Comparison of ENCODE assay signal across 8 cellular contexts in the genomic region with DNA sequence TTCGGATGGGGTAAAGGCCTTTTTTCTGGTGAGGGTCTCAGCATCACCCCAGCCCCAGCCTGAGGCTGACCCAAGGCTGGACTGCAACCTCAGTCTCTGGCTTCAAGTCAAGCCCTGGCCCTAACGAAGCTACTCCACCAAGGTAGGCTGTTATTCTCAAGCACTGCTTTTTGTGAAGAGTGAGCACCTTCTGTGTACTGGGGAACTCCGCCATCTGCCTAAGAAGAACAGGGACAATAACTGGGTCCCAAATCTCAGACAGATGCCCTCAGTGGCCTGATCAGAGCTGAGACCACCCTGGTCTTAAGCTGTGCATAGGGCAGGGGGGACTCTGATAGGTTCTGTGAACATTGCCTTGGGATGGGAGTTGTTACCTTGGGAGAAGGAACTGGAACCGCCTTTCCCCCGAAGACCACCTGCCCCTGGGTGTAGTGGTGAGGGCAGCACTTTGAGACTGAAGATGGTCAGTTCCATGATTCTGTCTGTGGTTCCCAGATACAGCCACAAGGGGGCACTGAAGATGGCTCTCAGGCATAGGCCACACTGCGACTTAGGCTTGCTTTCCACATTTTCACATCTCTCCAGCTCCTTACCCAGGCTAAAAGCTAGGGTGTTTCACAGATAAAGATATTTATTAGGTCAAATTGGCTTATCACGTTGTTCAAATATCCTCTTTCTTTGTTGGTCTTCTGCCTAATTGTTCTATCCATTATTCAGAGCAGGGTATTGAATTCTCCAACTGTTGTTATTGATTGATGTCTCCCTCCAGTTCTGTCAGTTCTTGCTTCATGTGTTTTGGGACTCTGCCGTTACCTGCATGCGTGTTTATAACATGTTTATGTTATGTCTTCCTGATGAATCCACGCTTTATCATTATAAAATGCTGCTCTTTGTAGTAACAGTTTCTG. TPM values are rescaled to one million over a fixed set of nuclear protein-coding genes. Genes with fewer than 3 reads are reported as not detected.
DNase-seq lines count a peak whose midpoint lies in the region; ATAC-seq lines count a peak whose summit lies in the region.

No MANE protein-coding gene starts in this region.

- ATAC-seq in HG03103 (IDR thresholded peaks at IDR 0.05; ENCODE audit: low read depth, unreplicated experiment) (peak; percentile 54), memory B cell (ENCODE audit: low read depth) (peak; percentile 87)

- no peaks in the 10 kb centered on the region for H3K9me3 Mint-ChIP-seq in activated CD4-positive, alpha-beta memory T cell treated with anti-CD3 and anti-CD28 coated beads, Interleukin-2, amount 10 ng/mL, durations not matched to agents 7 days and 5 days
- no peaks in the 10 kb centered on the region for H3K9me3 Mint-ChIP-seq in memory B cell

- no peaks in the 10 kb centered on the region for H3K36me3 Mint-ChIP-seq in activated CD4-positive, alpha-beta memory T cell treated with anti-CD3 and anti-CD28 coated beads, Interleukin-2, amount 10 ng/mL, durations not matched to agents 7 days and 5 days (ENCODE audit: low read depth)
- peaks cover 8% of the 10 kb centered on the region for H3K36me3 Mint-ChIP-seq in memory B cell

- peak; percentile 4 for DNase-seq in NCI-H2171 treated with DMSO at 0.1 percent for 48 hours (lab: John Stamatoyannopoulos, UW)
- no peak for DNase-seq in NCI-H2171 (lab: John Stamatoyannopoulos, UW)
- DNase-seq in NCI-H82 (lab: John Stamatoyannopoulos, UW): peak; percentile 73
- DNase-seq in activated CD4-positive, alpha-beta memory T cell treated with anti-CD3 and anti-CD28 coated beads, Interleukin-2, amount 10 ng/mL, durations not matched to agents 7 days and 5 days: peak; percentile 76
- peak; percentile 61 for DNase-seq in effector CD4-positive, alpha-beta T cell
- peak; percentile 76 to 77 for DNase-seq in memory B cell (ENCODE audit: low spot score in 2 of 2)
- DNase-seq in stimulated activated CD8-positive, alpha-beta memory T cell treated with anti-CD3 and anti-CD28 coated beads, Interleukin-15, amount 100 ng/mL, for 48 hours (ENCODE audit: low read depth in 2 of 2): peak; percentile 39 to 41

- H3K27me3 Mint-ChIP-seq in activated CD4-positive, alpha-beta memory T cell treated with anti-CD3 and anti-CD28 coated beads, Interleukin-2, amount 10 ng/mL, durations not matched to agents 7 days and 5 days: peaks cover 2% of the 10 kb centered on the region
- no peaks in the 10 kb centered on the region for H3K27me3 Mint-ChIP-seq in memory B cell

- no peak overlapping the region for H3K27ac Mint-ChIP-seq in activated CD4-positive, alpha-beta memory T cell treated with anti-CD3 and anti-CD28 coated beads, Interleukin-2, amount 10 ng/mL, durations not matched to agents 7 days and 5 days
- peak overlapping the region; percentile 16 for H3K27ac Mint-ChIP-seq in memory B cell

- POLR2A ChIA-PET in activated CD4-positive, alpha-beta memory T cell treated with anti-CD3 and anti-CD28 coated beads, Interleukin-2, amount 10 ng/mL, durations not matched to agents 7 days and 5 days (lab: Charles Lee): interaction anchor here (0.8 to 1.3 kb wide), 4 partner anchors 11 to 64 kb away, joined by 3 to 4 read pairs (median 4); partner anchors contain the start of gene UVRAG

- H3K4me1 Mint-ChIP-seq in activated CD4-positive, alpha-beta memory T cell treated with anti-CD3 and anti-CD28 coated beads, Interleukin-2, amount 10 ng/mL, durations not matched to agents 7 days and 5 days: peaks cover 20% of the 10 kb centered on the region
- peaks cover 10% of the 10 kb centered on the region for H3K4me1 Mint-ChIP-seq in memory B cell

- no peak overlapping the region for H3K4me3 Mint-ChIP-seq in activated CD4-positive, alpha-beta memory T cell treated with anti-CD3 and anti-CD28 coated beads, Interleukin-2, amount 10 ng/mL, durations not matched to agents 7 days and 5 days
- H3K4me3 Mint-ChIP-seq in memory B cell: no peak overlapping the region

- CTCF ChIA-PET in activated CD4-positive, alpha-beta memory T cell treated with anti-CD3 and anti-CD28 coated beads, Interleukin-2, amount 10 ng/mL, durations not matched to agents 7 days and 5 days (lab: Charles Lee): interaction anchor here (0.8 to 4.9 kb wide), 17 partner anchors 9 to 349 kb away, joined by 3 to 101 read pairs (median 5); partner anchors contain the start of gene UVRAG

RNA-seq across cellular contexts. Expression of gene UVRAG, which starts 11.8 kb away (rescaled TPM):
- total RNA-seq in activated CD4-positive, alpha-beta memory T cell treated with anti-CD3 and anti-CD28 coated beads, Interleukin-2, amount 10 ng/mL, durations not matched to agents 7 days and 5 days: 10 to 100 TPM; 18.2 to 19.9 TPM

RNA-seq across cellular contexts. Expression of gene DGAT2, which starts 34.6 kb away (rescaled TPM):
- total RNA-seq in activated CD4-positive, alpha-beta memory T cell treated with anti-CD3 and anti-CD28 coated beads, Interleukin-2, amount 10 ng/mL, durations not matched to agents 7 days and 5 days: 1 to 10 TPM; 1.4 to 1.5 TPM
